ENCODE assay signal across 25 cellular contexts in genomic region chr5:142506756-142507155, GRCh38.
DNase-seq lines count a peak whose midpoint lies in the region; ATAC-seq and TF ChIP-seq lines count a peak whose summit lies in the region.
"Had no signal": no experiment of that assay in that cellular context is flagged by ENCODE, and none has a peak within 500 bp of the region (broad histone marks: within the 10 kb centered on the region; RNA-seq: fewer than 3 reads in every experiment).

No MANE protein-coding gene starts in this region.

- no peak overlapping the region for H3K4me3 Mint-ChIP-seq in nephron
- H3K4me3 Mint-ChIP-seq: activated CD8-positive, alpha-beta memory T cell treated with anti-CD3 and anti-CD28 coated beads, Interleukin-2, amount 10 ng/mL, durations not matched to agents 7 days and 5 days; CD8-positive, alpha-beta T cell; endodermal cell; neural crest cell; stimulated activated naive CD8-positive, alpha-beta T cell treated with anti-CD3 and anti-CD28 coated beads, Interleukin-15, Interleukin-2, amounts not matched to agents 100 ng/mL and 50 ng/mL, for 24 hours; T-cell had no signal

- no peaks in the 10 kb centered on the region for H3K27me3 Mint-ChIP-seq in nephron (ENCODE audit: low read depth)
- H3K27me3 Mint-ChIP-seq: stimulated activated naive CD8-positive, alpha-beta T cell treated with anti-CD3 and anti-CD28 coated beads, Interleukin-15, Interleukin-2, amounts not matched to agents 100 ng/mL and 50 ng/mL, for 24 hours had no signal

- no peak overlapping the region for H3K4me3 ChIP-seq in right cardiac atrium (ENCODE audit: low read length)
- H3K4me3 ChIP-seq: heart right ventricle, mucosa of descending colon had no signal

- peak; percentile 33 for DNase-seq in DMS 273 (lab: John Stamatoyannopoulos, UW; ENCODE audit: unreplicated experiment)
- no peak for DNase-seq in DMS 273 treated with DMSO at 0.1 percent for 48 hours (lab: John Stamatoyannopoulos, UW)
- DNase-seq in right cardiac atrium: peak in 2 of 3 donors; percentile 48 to 60
- DNase-seq in left ventricle myocardium superior: no peak
- DNase-seq in DMS79 (lab: John Stamatoyannopoulos, UW): no peak
- DNase-seq: activated CD8-positive, alpha-beta memory T cell treated with anti-CD3 and anti-CD28 coated beads, Interleukin-2, amount 10 ng/mL, durations not matched to agents 7 days and 5 days; AML-193; CD8-positive, alpha-beta T cell; cortex of kidney; DND-41; endodermal cell; KG1; NCI-H1694; NCI-H2171 treated with DMSO at 0.1 percent for 48 hours; NCI-H774; SIG-M5; T-cell had no signal

- WGBS in right cardiac atrium: 63% methylated on average over 4 of the region's 4 CpGs

- no peaks in the 10 kb centered on the region for H3K36me3 Mint-ChIP-seq in nephron (ENCODE audit: low read depth)
- H3K36me3 Mint-ChIP-seq: activated CD8-positive, alpha-beta memory T cell treated with anti-CD3 and anti-CD28 coated beads, Interleukin-2, amount 10 ng/mL, durations not matched to agents 7 days and 5 days; CD8-positive, alpha-beta T cell; T-cell had no signal

- intact Hi-C loops in right cardiac atrium (cut with DNase I) (no loop called here), left ventricle myocardium superior (cut with micrococcal nuclease) (no loop called here)

- H3K9me3 Mint-ChIP-seq in nephron: no peaks in the 10 kb centered on the region
- H3K9me3 Mint-ChIP-seq: CD8-positive, alpha-beta T cell; endodermal cell; neural crest cell; stimulated activated naive CD8-positive, alpha-beta T cell treated with anti-CD3 and anti-CD28 coated beads, Interleukin-15, Interleukin-2, amounts not matched to agents 100 ng/mL and 50 ng/mL, for 24 hours; T-cell had no signal

- H3K4me1 ChIP-seq in right cardiac atrium (ENCODE audit: control insufficient read depth, insufficient read depth, low read length): peaks cover 2% of the 10 kb centered on the region

- H3K27ac ChIP-seq in right cardiac atrium (ENCODE audit: low read length): no peak overlapping the region
- H3K27ac ChIP-seq: 22Rv1 had no signal

- ATAC-seq in right cardiac atrium: peak; percentile 52 to 68
- no peak for ATAC-seq in left ventricle myocardium superior
- ATAC-seq in esophagus mucosa: peak; percentile 44
- no peak for ATAC-seq in SK-N-SH treated with all-trans-retinoic acid at 6 μM for 48 hours
- ATAC-seq: activated CD8-positive, alpha-beta memory T cell treated with anti-CD3 and anti-CD28 coated beads, Interleukin-2, amount 10 ng/mL, durations not matched to agents 7 days and 5 days; CD8-positive, alpha-beta T cell; mucosa of descending colon; T-cell had no signal

- peak overlapping the region; percentile 85 to 93 (median 86) for H3K27ac Mint-ChIP-seq in nephron
- H3K27ac Mint-ChIP-seq: activated CD8-positive, alpha-beta memory T cell treated with anti-CD3 and anti-CD28 coated beads, Interleukin-2, amount 10 ng/mL, durations not matched to agents 7 days and 5 days; CD8-positive, alpha-beta T cell; endodermal cell; T-cell had no signal

- peaks cover 38% of the 10 kb centered on the region for H3K4me1 Mint-ChIP-seq in nephron

- no peak for TF ChIP-seq CTCF in nephron (IDR thresholded peaks at IDR 0.05; ENCODE audit: unreplicated experiment in 3 of 3)

- H3K27me3 ChIP-seq in right cardiac atrium (ENCODE audit: control insufficient read depth, insufficient read depth): no peaks in the 10 kb centered on the region

- H3K9me3 ChIP-seq in right cardiac atrium (ENCODE audit: control insufficient read depth, low read length): no peaks in the 10 kb centered on the region
- H3K9me3 ChIP-seq: heart right ventricle, mucosa of descending colon had no signal

TF ChIP-seq in SK-N-SH treated with all-trans-retinoic acid at 6 μM for 48 hours, 23 proteins besides CTCF, POLR2A, EP300 and RAD21:
- TF ChIP-seq POU6F1 (CRISPR knock-in tag; IDR thresholded peaks at IDR 0.05; ENCODE audit: borderline replicate concordance, low read depth): no peak
- TF ChIP-seq ARNTL (CRISPR knock-in tag; IDR thresholded peaks at IDR 0.05; ENCODE audit: borderline replicate concordance, low read depth): no peak
- no peak for TF ChIP-seq ZC3H10 (CRISPR knock-in tag; IDR thresholded peaks at IDR 0.05)
- TF ChIP-seq, protein P1, sequence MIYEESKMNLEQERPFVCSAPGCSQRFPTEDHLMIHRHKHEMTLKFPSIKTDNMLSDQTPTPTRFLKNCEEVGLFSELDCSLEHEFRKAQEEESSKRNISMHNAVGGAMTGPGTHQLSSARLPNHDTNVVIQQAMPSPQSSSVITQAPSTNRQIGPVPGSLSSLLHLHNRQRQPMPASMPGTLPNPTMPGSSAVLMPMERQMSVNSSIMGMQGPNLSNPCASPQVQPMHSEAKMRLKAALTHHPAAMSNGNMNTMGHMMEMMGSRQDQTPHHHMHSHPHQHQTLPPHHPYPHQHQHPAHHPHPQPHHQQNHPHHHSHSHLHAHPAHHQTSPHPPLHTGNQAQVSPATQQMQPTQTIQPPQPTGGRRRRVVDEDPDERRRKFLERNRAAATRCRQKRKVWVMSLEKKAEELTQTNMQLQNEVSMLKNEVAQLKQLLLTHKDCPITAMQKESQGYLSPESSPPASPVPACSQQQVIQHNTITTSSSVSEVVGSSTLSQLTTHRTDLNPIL (CRISPR knock-in tag; IDR thresholded peaks at IDR 0.05; ENCODE audit: low read depth): no peak
- no peak for TF ChIP-seq ZNF70 (CRISPR knock-in tag; IDR thresholded peaks at IDR 0.05)
- TF ChIP-seq ESRRG (CRISPR knock-in tag; IDR thresholded peaks at IDR 0.05): no peak
- TF ChIP-seq CSDC2 (CRISPR knock-in tag; IDR thresholded peaks at IDR 0.05): no peak
- no peak for TF ChIP-seq SNAI2 (CRISPR knock-in tag; IDR thresholded peaks at IDR 0.05)
- TF ChIP-seq, protein P2, sequence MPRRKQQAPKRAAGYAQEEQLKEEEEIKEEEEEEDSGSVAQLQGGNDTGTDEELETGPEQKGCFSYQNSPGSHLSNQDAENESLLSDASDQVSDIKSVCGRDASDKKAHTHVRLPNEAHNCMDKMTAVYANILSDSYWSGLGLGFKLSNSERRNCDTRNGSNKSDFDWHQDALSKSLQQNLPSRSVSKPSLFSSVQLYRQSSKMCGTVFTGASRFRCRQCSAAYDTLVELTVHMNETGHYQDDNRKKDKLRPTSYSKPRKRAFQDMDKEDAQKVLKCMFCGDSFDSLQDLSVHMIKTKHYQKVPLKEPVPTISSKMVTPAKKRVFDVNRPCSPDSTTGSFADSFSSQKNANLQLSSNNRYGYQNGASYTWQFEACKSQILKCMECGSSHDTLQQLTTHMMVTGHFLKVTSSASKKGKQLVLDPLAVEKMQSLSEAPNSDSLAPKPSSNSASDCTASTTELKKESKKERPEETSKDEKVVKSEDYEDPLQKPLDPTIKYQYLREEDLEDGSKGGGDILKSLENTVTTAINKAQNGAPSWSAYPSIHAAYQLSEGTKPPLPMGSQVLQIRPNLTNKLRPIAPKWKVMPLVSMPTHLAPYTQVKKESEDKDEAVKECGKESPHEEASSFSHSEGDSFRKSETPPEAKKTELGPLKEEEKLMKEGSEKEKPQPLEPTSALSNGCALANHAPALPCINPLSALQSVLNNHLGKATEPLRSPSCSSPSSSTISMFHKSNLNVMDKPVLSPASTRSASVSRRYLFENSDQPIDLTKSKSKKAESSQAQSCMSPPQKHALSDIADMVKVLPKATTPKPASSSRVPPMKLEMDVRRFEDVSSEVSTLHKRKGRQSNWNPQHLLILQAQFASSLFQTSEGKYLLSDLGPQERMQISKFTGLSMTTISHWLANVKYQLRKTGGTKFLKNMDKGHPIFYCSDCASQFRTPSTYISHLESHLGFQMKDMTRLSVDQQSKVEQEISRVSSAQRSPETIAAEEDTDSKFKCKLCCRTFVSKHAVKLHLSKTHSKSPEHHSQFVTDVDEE (CRISPR knock-in tag; IDR thresholded peaks at IDR 0.05): no peak
- no peak for TF ChIP-seq ISL1 (CRISPR knock-in tag; IDR thresholded peaks at IDR 0.05)
- TF ChIP-seq PPARA (CRISPR knock-in tag; IDR thresholded peaks at IDR 0.05; ENCODE audit: borderline replicate concordance): no peak
- no peak for TF ChIP-seq ZNF565 (CRISPR knock-in tag; conservative IDR thresholded peaks at IDR 0.05; ENCODE audit: low read depth)
- no peak for TF ChIP-seq RARB (CRISPR knock-in tag; IDR thresholded peaks at IDR 0.05)
- TF ChIP-seq TCF4 (CRISPR knock-in tag; IDR thresholded peaks at IDR 0.05; ENCODE audit: borderline replicate concordance): no peak
- no peak for TF ChIP-seq ZFP3 (CRISPR knock-in tag; IDR thresholded peaks at IDR 0.05)

Comparison
In these comparisons a context has a peak if more than half of its experiments do, and no peak if none do; other contexts are left out.
1. DNase-seq: peak in DMS 273 (single experiment) and right cardiac atrium (2 of 3); none in DMS 273 treated with DMSO at 0.1 percent for 48 hours (single experiment), left ventricle myocardium superior (single experiment) and DMS79 (single experiment).
2. ATAC-seq: peak in right cardiac atrium (2 of 2) and esophagus mucosa (single experiment); none in left ventricle myocardium superior (single experiment) and SK-N-SH treated with all-trans-retinoic acid at 6 μM for 48 hours (single experiment).